In genomic region chr4:158159718-158160094, GRCh38 we compare ENCODE assay signal across 15 cellular contexts. TPM values are rescaled to one million over a fixed set of nuclear protein-coding genes. Genes with fewer than 3 reads are reported as not detected.
A peak's percentile ranks its signal among the peaks of the same experiment; 100 is the strongest.
DNase-seq lines count a peak whose midpoint lies in the region; ATAC-seq and TF ChIP-seq lines count a peak whose summit lies in the region.
"Had no signal": no experiment of that assay in that cellular context is flagged by ENCODE, and none has a peak within 500 bp of the region (broad histone marks: within the 10 kb centered on the region; RNA-seq: fewer than 3 reads in every experiment).

No MANE protein-coding gene starts in this region.

- H2AFZ ChIP-seq in KMS-11 (ENCODE audit: low read depth): peak overlapping the region; percentile 42
- H2AFZ ChIP-seq: parathyroid adenoma had no signal

- no peaks in the 10 kb centered on the region for H3K9me3 ChIP-seq in subcutaneous abdominal adipose tissue (ENCODE audit: control insufficient read depth in 5 of 5, low read length in 5 of 5)

- TF ChIP-seq CTCF in KMS-11 (conservative IDR thresholded peaks at IDR 0.05; ENCODE audit: low read depth, low read length) (no peak), brain (conservative IDR thresholded peaks at IDR 0.05) (no peak)

- DNase-seq in kidney glomerular epithelial cell (lab: John Stamatoyannopoulos, UW): peak; percentile 56
- DNase-seq in effector memory CD8-positive, alpha-beta T cell: no peak
- no peak for DNase-seq in stimulated activated effector memory CD8-positive, alpha-beta T cell treated with anti-CD3 and anti-CD28 coated beads, Interleukin-12 subunit alpha, Interleukin-12 subunit beta, amount 100 ng/mL, for 72 hours (ENCODE audit: low spot score in 2 of 2)
- no peak for DNase-seq in GM03348 (ENCODE audit: low spot score)
- DNase-seq: activated CD4-positive, alpha-beta T cell treated with anti-CD3 and anti-CD28 coated beads for 36 hours; activated naive CD4-positive, alpha-beta T cell treated with anti-CD3 and anti-CD28 coated beads, Interleukin-2, amount 50 U/mL, for 16 hours; C1 segment of cervical spinal cord; DMS79 treated with DMSO at 0.1 percent for 48 hours; NCI-H1092 treated with DMSO at 0.1 percent for 48 hours had no signal

- H3K27me3 ChIP-seq in KMS-11 (ENCODE audit: insufficient read depth, low read depth) (no peaks in the 10 kb centered on the region), subcutaneous abdominal adipose tissue (ENCODE audit: control insufficient read depth in 5 of 5, insufficient read depth in 4 of 5, low read length in 5 of 5) (no peaks in the 10 kb centered on the region)

- peak overlapping the region in 3 of 5 experiments; percentile 88 to 92 (median 92) for H3K27ac Mint-ChIP-seq in brain
- no peak overlapping the region for H3K27ac Mint-ChIP-seq in effector memory CD8-positive, alpha-beta T cell
- H3K27ac Mint-ChIP-seq in stimulated activated effector memory CD8-positive, alpha-beta T cell treated with anti-CD3 and anti-CD28 coated beads, Interleukin-12 subunit alpha, Interleukin-12 subunit beta, amount 100 ng/mL, for 72 hours: no peak overlapping the region
- H3K27ac Mint-ChIP-seq: activated CD4-positive, alpha-beta T cell treated with anti-CD3 and anti-CD28 coated beads for 36 hours had no signal

- peaks cover 51% of the 10 kb centered on the region for H3K4me1 Mint-ChIP-seq in brain
- H3K4me1 Mint-ChIP-seq in effector memory CD8-positive, alpha-beta T cell (ENCODE audit: low read depth in 2 of 2): no peaks in the 10 kb centered on the region
- no peaks in the 10 kb centered on the region for H3K4me1 Mint-ChIP-seq in stimulated activated effector memory CD8-positive, alpha-beta T cell treated with anti-CD3 and anti-CD28 coated beads, Interleukin-12 subunit alpha, Interleukin-12 subunit beta, amount 100 ng/mL, for 72 hours
- H3K4me1 Mint-ChIP-seq: activated CD4-positive, alpha-beta T cell treated with anti-CD3 and anti-CD28 coated beads for 36 hours had no signal

- no peaks in the 10 kb centered on the region for H3K36me3 ChIP-seq in KMS-11 (ENCODE audit: insufficient read depth)
- peaks cover 6 to 12% (median 7%) of the 10 kb centered on the region in 5 donors for H3K36me3 ChIP-seq in subcutaneous abdominal adipose tissue (ENCODE audit: control insufficient read depth in 5 of 5, insufficient read depth in 5 of 5, low read length in 5 of 5)

- peak overlapping the region in 1 of 5 experiments; percentile 49 for H3K4me3 Mint-ChIP-seq in brain
- no peak overlapping the region for H3K4me3 Mint-ChIP-seq in effector memory CD8-positive, alpha-beta T cell
- H3K4me3 Mint-ChIP-seq in stimulated activated effector memory CD8-positive, alpha-beta T cell treated with anti-CD3 and anti-CD28 coated beads, Interleukin-12 subunit alpha, Interleukin-12 subunit beta, amount 100 ng/mL, for 72 hours: no peak overlapping the region
- H3K4me3 Mint-ChIP-seq: activated CD4-positive, alpha-beta T cell treated with anti-CD3 and anti-CD28 coated beads for 36 hours had no signal

- H3K9ac ChIP-seq in KMS-11: no peak overlapping the region; the same call in 1 of the 2 replicates
- peak overlapping the region in 3 of 5 donors; percentile 27 to 48 (median 38) for H3K9ac ChIP-seq in subcutaneous abdominal adipose tissue (ENCODE audit: low read length in 5 of 5)
- H3K9ac ChIP-seq: parathyroid adenoma had no signal

- H3K36me3 Mint-ChIP-seq in brain: no peaks in the 10 kb centered on the region
- no peaks in the 10 kb centered on the region for H3K36me3 Mint-ChIP-seq in effector memory CD8-positive, alpha-beta T cell (ENCODE audit: insufficient read depth)
- no peaks in the 10 kb centered on the region for H3K36me3 Mint-ChIP-seq in stimulated activated effector memory CD8-positive, alpha-beta T cell treated with anti-CD3 and anti-CD28 coated beads, Interleukin-12 subunit alpha, Interleukin-12 subunit beta, amount 100 ng/mL, for 72 hours

- peaks cover 22% of the 10 kb centered on the region for H3K4me1 ChIP-seq in KMS-11 (ENCODE audit: low read depth, poor library complexity, severe bottlenecking)
- peaks cover 0 to 61% (median 52%) of the 10 kb centered on the region in 5 donors for H3K4me1 ChIP-seq in subcutaneous abdominal adipose tissue (ENCODE audit: control insufficient read depth in 5 of 5, insufficient read depth in 5 of 5, low read length in 5 of 5)
- H3K4me1 ChIP-seq: parathyroid adenoma had no signal

- no peaks in the 10 kb centered on the region for H3K79me2 ChIP-seq in KMS-11 (ENCODE audit: insufficient read depth, low read depth)
- H3K79me2 ChIP-seq: parathyroid adenoma had no signal

- H3K9me3 Mint-ChIP-seq in brain: peaks cover 0 to 9% (median 0%) of the 10 kb centered on the region in 5 experiments
- H3K9me3 Mint-ChIP-seq in effector memory CD8-positive, alpha-beta T cell: peaks cover 4 to 10% of the 10 kb centered on the region in 2 donors
- no peaks in the 10 kb centered on the region for H3K9me3 Mint-ChIP-seq in stimulated activated effector memory CD8-positive, alpha-beta T cell treated with anti-CD3 and anti-CD28 coated beads, Interleukin-12 subunit alpha, Interleukin-12 subunit beta, amount 100 ng/mL, for 72 hours

- H3K4me3 ChIP-seq in KMS-11 (IDR thresholded peaks at IDR 0.05; ENCODE audit: insufficient read depth, low read depth, low read length): no peak overlapping the region
- H3K4me3 ChIP-seq in subcutaneous abdominal adipose tissue (ENCODE audit: low read depth in 1 of 5, low read length in 5 of 5): no peak overlapping the region
- H3K4me3 ChIP-seq: K562 had no signal

- no peaks in the 10 kb centered on the region for H3K27me3 Mint-ChIP-seq in brain
- no peaks in the 10 kb centered on the region for H3K27me3 Mint-ChIP-seq in effector memory CD8-positive, alpha-beta T cell

- no peaks in the 10 kb centered on the region for H4K20me1 ChIP-seq in KMS-11 (ENCODE audit: insufficient read depth)

- peak overlapping the region; percentile 59 for H3K27ac ChIP-seq in KMS-11
- peak overlapping the region; percentile 76 for H3K27ac ChIP-seq in subcutaneous abdominal adipose tissue (ENCODE audit: low read depth, low read length)
- H3K27ac ChIP-seq: parathyroid adenoma had no signal

- H3K4me2 ChIP-seq in KMS-11: peak overlapping the region; percentile 50

- no peak for ATAC-seq in effector memory CD8-positive, alpha-beta T cell (replicated peaks)
- no peak for ATAC-seq in stimulated activated effector memory CD8-positive, alpha-beta T cell treated with anti-CD3 and anti-CD28 coated beads, Interleukin-12 subunit alpha, Interleukin-12 subunit beta, amount 100 ng/mL, for 72 hours
- ATAC-seq in HG02870 (IDR thresholded peaks at IDR 0.05; ENCODE audit: unreplicated experiment): no peak
- ATAC-seq: K562 had no signal

RNA-seq across cellular contexts. Expression of gene GASK1B, which starts 13.1 kb away (rescaled TPM):
- 4.4 TPM for polyA plus RNA-seq in brain (ENCODE audit: insufficient read depth, low read depth, low replicate concordance)

RNA-seq across cellular contexts. Expression of gene TMEM144, which starts 50.6 kb away (rescaled TPM):
- 52.0 TPM for polyA plus RNA-seq in brain (ENCODE audit: insufficient read depth, low read depth, low replicate concordance)

Comparison
In these comparisons a context has a peak if more than half of its experiments do, and no peak if none do; other contexts are left out.
1. H3K27ac Mint-ChIP-seq: peak in brain (3 of 5); none in effector memory CD8-positive, alpha-beta T cell (0 of 2) and stimulated activated effector memory CD8-positive, alpha-beta T cell treated with anti-CD3 and anti-CD28 coated beads, Interleukin-12 subunit alpha, Interleukin-12 subunit beta, amount 100 ng/mL, for 72 hours (single experiment).